Comparison of ENCODE assay signal across 2 cellular contexts in the genomic region with DNA sequence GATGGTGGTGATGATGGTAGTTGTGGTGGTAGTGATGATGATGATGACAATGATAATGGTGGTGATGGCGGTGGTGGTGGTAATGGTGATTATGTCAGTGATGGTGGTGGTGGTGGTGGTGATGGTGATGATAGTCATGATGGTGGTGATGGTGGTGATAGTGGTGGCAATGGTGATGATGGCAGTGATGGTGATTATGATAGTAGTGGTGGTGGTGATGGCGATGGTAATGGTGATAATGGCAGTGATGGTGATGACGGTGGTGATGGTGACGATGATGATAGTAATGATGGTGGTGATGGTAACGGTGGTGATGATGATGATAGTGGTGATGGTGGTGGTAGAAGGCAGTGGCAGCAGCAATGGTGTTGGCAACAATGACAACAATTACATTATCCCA.
TF ChIP-seq lines count a peak whose summit lies in the region.

No MANE protein-coding gene starts in this region.

TF ChIP-seq in HEK293, 187 proteins besides CTCF, POLR2A, EP300 and RAD21:
- TF ChIP-seq, protein P1, sequence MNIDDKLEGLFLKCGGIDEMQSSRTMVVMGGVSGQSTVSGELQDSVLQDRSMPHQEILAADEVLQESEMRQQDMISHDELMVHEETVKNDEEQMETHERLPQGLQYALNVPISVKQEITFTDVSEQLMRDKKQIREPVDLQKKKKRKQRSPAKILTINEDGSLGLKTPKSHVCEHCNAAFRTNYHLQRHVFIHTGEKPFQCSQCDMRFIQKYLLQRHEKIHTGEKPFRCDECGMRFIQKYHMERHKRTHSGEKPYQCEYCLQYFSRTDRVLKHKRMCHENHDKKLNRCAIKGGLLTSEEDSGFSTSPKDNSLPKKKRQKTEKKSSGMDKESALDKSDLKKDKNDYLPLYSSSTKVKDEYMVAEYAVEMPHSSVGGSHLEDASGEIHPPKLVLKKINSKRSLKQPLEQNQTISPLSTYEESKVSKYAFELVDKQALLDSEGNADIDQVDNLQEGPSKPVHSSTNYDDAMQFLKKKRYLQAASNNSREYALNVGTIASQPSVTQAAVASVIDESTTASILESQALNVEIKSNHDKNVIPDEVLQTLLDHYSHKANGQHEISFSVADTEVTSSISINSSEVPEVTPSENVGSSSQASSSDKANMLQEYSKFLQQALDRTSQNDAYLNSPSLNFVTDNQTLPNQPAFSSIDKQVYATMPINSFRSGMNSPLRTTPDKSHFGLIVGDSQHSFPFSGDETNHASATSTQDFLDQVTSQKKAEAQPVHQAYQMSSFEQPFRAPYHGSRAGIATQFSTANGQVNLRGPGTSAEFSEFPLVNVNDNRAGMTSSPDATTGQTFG (tag by site-specific recombination; IDR thresholded peaks at IDR 0.05; ENCODE audit: borderline replicate concordance): 0 out of 2 replicates have a peak, but pooled peaks have one; percentile 12
- TF ChIP-seq, protein P2, sequence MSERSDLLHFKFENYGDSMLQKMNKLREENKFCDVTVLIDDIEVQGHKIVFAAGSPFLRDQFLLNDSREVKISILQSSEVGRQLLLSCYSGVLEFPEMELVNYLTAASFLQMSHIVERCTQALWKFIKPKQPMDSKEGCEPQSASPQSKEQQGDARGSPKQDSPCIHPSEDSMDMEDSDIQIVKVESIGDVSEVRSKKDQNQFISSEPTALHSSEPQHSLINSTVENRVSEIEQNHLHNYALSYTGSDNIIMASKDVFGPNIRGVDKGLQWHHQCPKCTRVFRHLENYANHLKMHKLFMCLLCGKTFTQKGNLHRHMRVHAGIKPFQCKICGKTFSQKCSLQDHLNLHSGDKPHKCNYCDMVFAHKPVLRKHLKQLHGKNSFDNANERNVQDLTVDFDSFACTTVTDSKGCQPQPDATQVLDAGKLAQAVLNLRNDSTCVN (tag by site-specific recombination; optimal IDR thresholded peaks at IDR 0.05): peak; percentile 17
- TF ChIP-seq, protein P3, sequence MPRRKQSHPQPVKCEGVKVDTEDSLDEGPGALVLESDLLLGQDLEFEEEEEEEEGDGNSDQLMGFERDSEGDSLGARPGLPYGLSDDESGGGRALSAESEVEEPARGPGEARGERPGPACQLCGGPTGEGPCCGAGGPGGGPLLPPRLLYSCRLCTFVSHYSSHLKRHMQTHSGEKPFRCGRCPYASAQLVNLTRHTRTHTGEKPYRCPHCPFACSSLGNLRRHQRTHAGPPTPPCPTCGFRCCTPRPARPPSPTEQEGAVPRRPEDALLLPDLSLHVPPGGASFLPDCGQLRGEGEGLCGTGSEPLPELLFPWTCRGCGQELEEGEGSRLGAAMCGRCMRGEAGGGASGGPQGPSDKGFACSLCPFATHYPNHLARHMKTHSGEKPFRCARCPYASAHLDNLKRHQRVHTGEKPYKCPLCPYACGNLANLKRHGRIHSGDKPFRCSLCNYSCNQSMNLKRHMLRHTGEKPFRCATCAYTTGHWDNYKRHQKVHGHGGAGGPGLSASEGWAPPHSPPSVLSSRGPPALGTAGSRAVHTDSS (tag by site-specific recombination; IDR thresholded peaks at IDR 0.05): peak; percentile 67; the same call in 1 of the 2 replicates
- TF ChIP-seq ZNF266 (tag by site-specific recombination; IDR thresholded peaks at IDR 0.05; ENCODE audit: low read depth): peak; percentile 23; the same call in 1 of the 2 replicates
- TF ChIP-seq GLI4 (tag by site-specific recombination; IDR thresholded peaks at IDR 0.05): no peak
- 0 out of 2 replicates have a peak, but pooled peaks have one; percentile 31 for TF ChIP-seq ZNF248 (tag by site-specific recombination; IDR thresholded peaks at IDR 0.05)
- no peak for TF ChIP-seq ZNF146 (tag by site-specific recombination; IDR thresholded peaks at IDR 0.05)

TF ChIP-seq in H1, 55 proteins besides CTCF, POLR2A, EP300 and RAD21 (continued from another document):
- TF ChIP-seq GABPA (IDR thresholded peaks at IDR 0.05; ENCODE audit: borderline replicate concordance, insufficient read depth, low read length) (no peak), SP1 (IDR thresholded peaks at IDR 0.05; ENCODE audit: low read depth, low read length) (no peak), RFX5 (IDR thresholded peaks at IDR 0.05; ENCODE audit: borderline replicate concordance, low read depth, low read length) (no peak), KDM5A (IDR thresholded peaks at IDR 0.05; ENCODE audit: low read length) (no peak), SIN3A (conservative IDR thresholded peaks at IDR 0.05 in 1 of 2, IDR thresholded peaks at IDR 0.05 in 1 of 2; ENCODE audit: low read depth in 1 of 2, low read length in 2 of 2) (no peak), CBX5 (IDR thresholded peaks at IDR 0.05; ENCODE audit: low read depth, low read length) (no peak), ASH2L (IDR thresholded peaks at IDR 0.05; ENCODE audit: low read length) (no peak), PHF8 (conservative IDR thresholded peaks at IDR 0.05; ENCODE audit: low read depth, low read length) (no peak), BRCA1 (IDR thresholded peaks at IDR 0.05; ENCODE audit: low read depth, low read length) (no peak), GTF2F1 (IDR thresholded peaks at IDR 0.05; ENCODE audit: borderline replicate concordance, low read depth, low read length) (no peak)
